Comparison of ENCODE assay signal across 10 cellular contexts in the genomic region with DNA sequence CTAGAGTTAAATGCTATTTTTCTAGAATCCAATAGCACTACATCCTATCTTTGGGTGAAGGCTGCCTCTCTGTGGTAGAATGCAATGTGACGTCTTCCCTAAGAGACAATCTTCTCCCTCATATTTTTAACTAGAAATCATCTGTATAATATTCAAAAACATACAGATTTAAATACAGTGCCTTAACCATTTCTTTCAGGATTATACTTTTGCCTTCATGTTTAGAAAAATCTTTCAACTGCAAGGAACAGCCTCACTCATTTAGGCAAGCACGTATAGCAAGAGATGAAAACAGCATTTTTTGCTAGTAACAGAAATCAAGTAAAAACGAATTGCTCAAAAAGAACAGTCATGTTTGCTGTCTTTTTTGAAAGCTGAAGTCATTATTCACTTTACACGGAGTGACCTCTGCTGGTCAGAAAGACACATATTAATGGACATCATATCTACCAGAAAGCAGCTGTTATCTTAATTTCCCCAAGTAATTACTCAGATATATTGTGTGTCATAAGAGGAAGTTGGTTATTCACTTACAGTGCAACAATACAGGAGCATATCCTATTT.
DNase-seq lines count a peak whose midpoint lies in the region; ATAC-seq, FAIRE-seq and TF ChIP-seq lines count a peak whose summit lies in the region.
"Had no signal": no experiment of that assay in that cellular context is flagged by ENCODE, and none has a peak within 500 bp of the region (broad histone marks: within the 10 kb centered on the region; RNA-seq: fewer than 3 reads in every experiment).

No MANE protein-coding gene starts in this region.

- ATAC-seq in GM21576 (IDR thresholded peaks at IDR 0.05; ENCODE audit: unreplicated experiment) = no peak

- H3K27me3 ChIP-seq in H1 (replicated peaks in 1 of 4; ENCODE audit: control insufficient read depth in 3 of 4, extremely low read depth in 1 of 4, insufficient read depth in 3 of 4, low read length in 3 of 4) = no peaks in the 10 kb centered on the region
- no peaks in the 10 kb centered on the region for H3K27me3 ChIP-seq in prostate gland (replicated peaks; ENCODE audit: insufficient read depth)
- no peaks in the 10 kb centered on the region for H3K27me3 ChIP-seq in suprapubic skin
- H3K27me3 ChIP-seq in Karpas-422 (ENCODE audit: low read length) = no peaks in the 10 kb centered on the region
- H3K27me3 ChIP-seq: sigmoid colon had no signal

- TF ChIP-seq EP300 in H1 (IDR thresholded peaks at IDR 0.05; ENCODE audit: borderline replicate concordance in 1 of 2, low read depth in 2 of 2, low read length in 2 of 2) = no peak
- no peak for TF ChIP-seq EP300 in suprapubic skin (IDR thresholded peaks at IDR 0.05)

- H2BK15ac ChIP-seq in H1 (ENCODE audit: low read length) = no peak overlapping the region

- no peaks in the 10 kb centered on the region for H3K9me2 ChIP-seq in Karpas-422 (replicated peaks; ENCODE audit: insufficient read depth, low read length)

- DNase-seq in H4 (ENCODE audit: low spot score) (peak; percentile 58), NCI-H446 (lab: John Stamatoyannopoulos, UW) (peak; percentile 59 to 67), H1 (ENCODE audit: low read depth in 1 of 2, low spot score in 2 of 2) (no peak), prostate gland (ENCODE audit: low spot score) (no peak), suprapubic skin (ENCODE audit: low spot score in 2 of 2) (no peak), Karpas-422 (no peak), T-helper 2 cell (no peak)
- DNase-seq: central memory CD4-positive, alpha-beta T cell; sigmoid colon had no signal

- no peak overlapping the region for H2BK20ac ChIP-seq in H1 (ENCODE audit: low read length)

- peak; percentile 39 for FAIRE-seq in H1 (lab: Jason Lieb, UNC)

- H4K5ac ChIP-seq in H1 (ENCODE audit: insufficient read length, low read depth, low read length) = no peak overlapping the region

- TF ChIP-seq RAD21 in H1 (IDR thresholded peaks at IDR 0.05 in 1 of 2, conservative IDR thresholded peaks at IDR 0.05 in 1 of 2; ENCODE audit: low read depth in 2 of 2, low read length in 2 of 2) = peak; percentile 81 to 86

- POLR2A ChIA-PET in H1 (lab: Charles Lee; ENCODE audit: partially characterized antibody) = no interaction called here

- no peak overlapping the region for H3K18ac ChIP-seq in H1 (ENCODE audit: extremely low read depth, low read length)

- no peak overlapping the region for H2BK12ac ChIP-seq in H1 (ENCODE audit: low read depth, low read length)

- no peak overlapping the region for H3K4me3 ChIP-seq in H1 (ENCODE audit: extremely low read depth in 1 of 4, insufficient read depth in 2 of 4, low read depth in 3 of 4, low read length in 4 of 4)
- H3K4me3 ChIP-seq in prostate gland = no peak overlapping the region
- no peak overlapping the region for H3K4me3 ChIP-seq in suprapubic skin
- no peak overlapping the region for H3K4me3 ChIP-seq in Karpas-422 (ENCODE audit: low read length)
- H3K4me3 ChIP-seq: sigmoid colon had no signal

- no peak overlapping the region for H3K56ac ChIP-seq in H1 (replicated peaks; ENCODE audit: insufficient read length, low read depth, low read length)

- no peak overlapping the region for H3K4ac ChIP-seq in H1 (replicated peaks; ENCODE audit: insufficient read length, low read depth, low read length)

- H3K79me2 ChIP-seq in H1 (ENCODE audit: control insufficient read depth in 1 of 2, insufficient read depth in 2 of 2, low read length in 2 of 2) = no peaks in the 10 kb centered on the region
- no peaks in the 10 kb centered on the region for H3K79me2 ChIP-seq in Karpas-422 (ENCODE audit: low read length)

- no peaks in the 10 kb centered on the region for H3K23me2 ChIP-seq in H1 (ENCODE audit: low read depth, low read length)

- H3K4me1 ChIP-seq in H1 (replicated peaks in 1 of 4; ENCODE audit: control insufficient read depth in 3 of 4, insufficient read depth in 4 of 4, low read length in 3 of 4) = 0 out of 7 replicates have a peak, but pooled peaks cover 0 to 2% (median 0%) of the 10 kb centered on the region in 4 experiments
- no peaks in the 10 kb centered on the region for H3K4me1 ChIP-seq in prostate gland (replicated peaks)
- H3K4me1 ChIP-seq in suprapubic skin = no peaks in the 10 kb centered on the region
- H3K4me1 ChIP-seq in Karpas-422 (ENCODE audit: low read length) = no peaks in the 10 kb centered on the region
- H3K4me1 ChIP-seq: sigmoid colon had no signal

- H4K91ac ChIP-seq in H1 (replicated peaks; ENCODE audit: insufficient read length, low read length) = no peak overlapping the region

- H4K20me1 ChIP-seq in H1 (replicated peaks in 1 of 2; ENCODE audit: control insufficient read depth in 1 of 2, insufficient read depth in 2 of 2, low read length in 2 of 2) (no peaks in the 10 kb centered on the region), Karpas-422 (ENCODE audit: insufficient read depth, low read depth, low read length) (no peaks in the 10 kb centered on the region)

- H3K14ac ChIP-seq in H1 (ENCODE audit: insufficient read length) = no peak overlapping the region

- 38% methylated on average over 4 of the region's 4 CpGs; no CpG with 5 or more reads in 1 of the 2 experiments for WGBS in H1 (ENCODE audit: extremely low coverage in 1 of 2, insufficient coverage in 1 of 2, insufficient read length in 1 of 2, insufficient replicate concordance in 2 of 2, low coverage in 1 of 2, low lambda C conversion rate in 2 of 2, missing lambda C conversion rate in 1 of 2), 2 experiments
- 8% methylated on average over 4 of the region's 4 CpGs for WGBS in prostate gland
- 26% methylated on average over 4 of the region's 4 CpGs for WGBS in suprapubic skin

- intact Hi-C loops in prostate gland (cut with DNase I) = no loop called here

- H3K9me3 ChIP-seq in H1 (ENCODE audit: insufficient read depth in 2 of 2, low read depth in 1 of 2, low read length in 1 of 2) (no peaks in the 10 kb centered on the region), prostate gland (no peaks in the 10 kb centered on the region), suprapubic skin (no peaks in the 10 kb centered on the region), Karpas-422 (ENCODE audit: low read length) (peaks cover 31% of the 10 kb centered on the region; the same call in 1 of the 2 replicates)
- H3K9me3 ChIP-seq: sigmoid colon had no signal

- CTCF ChIA-PET in H1 (lab: Charles Lee; ENCODE audit: partially characterized antibody) = interaction anchor here (0.5 to 1.2 kb wide), 7 partner anchors 11 to 641 kb away, joined by 3 to 4 read pairs (median 3); no protein-coding TSS in a partner anchor

- TF ChIP-seq POLR2A in H1 (IDR thresholded peaks at IDR 0.05; ENCODE audit: control extremely low read depth in 1 of 2, low read depth in 2 of 2, low read length in 2 of 2) = no peak
- no peak for TF ChIP-seq POLR2A in prostate gland (IDR thresholded peaks at IDR 0.05)
- no peak for TF ChIP-seq POLR2A in suprapubic skin (IDR thresholded peaks at IDR 0.05)

- H4K8ac ChIP-seq in H1 (ENCODE audit: extremely low read depth, insufficient read depth, low read length) = no peak overlapping the region

- no peak overlapping the region for H3K4me2 ChIP-seq in H1 (ENCODE audit: insufficient read depth in 1 of 2, low read depth in 2 of 2, low read length in 2 of 2)
- no peak overlapping the region for H3K4me2 ChIP-seq in Karpas-422 (ENCODE audit: low read depth, low read length, poor library complexity, severe bottlenecking)

- no peak overlapping the region for H2BK120ac ChIP-seq in H1 (replicated peaks; ENCODE audit: low read depth, low read length)

- H3K9ac ChIP-seq in H1 (replicated peaks in 1 of 4; ENCODE audit: extremely low read depth in 1 of 4, low read depth in 3 of 4, low read length in 3 of 4) (no peak overlapping the region), Karpas-422 (ENCODE audit: low read length) (no peak overlapping the region)

- H2BK5ac ChIP-seq in H1 (ENCODE audit: low read depth, low read length) = no peak overlapping the region

- no peak overlapping the region for H2AK5ac ChIP-seq in H1 (ENCODE audit: low read depth, low read length)

- no peak overlapping the region for H3K23ac ChIP-seq in H1 (ENCODE audit: insufficient read length)

- no peaks in the 10 kb centered on the region for H3K36me3 ChIP-seq in H1 (ENCODE audit: control insufficient read depth in 2 of 4, insufficient read depth in 4 of 4, low read length in 3 of 4)
- no peaks in the 10 kb centered on the region for H3K36me3 ChIP-seq in prostate gland
- no peaks in the 10 kb centered on the region for H3K36me3 ChIP-seq in suprapubic skin
- H3K36me3 ChIP-seq in Karpas-422 (ENCODE audit: insufficient read depth, low read length) = no peaks in the 10 kb centered on the region
- H3K36me3 ChIP-seq: sigmoid colon had no signal

- H3K79me1 ChIP-seq in H1 (ENCODE audit: low read depth, low read length) = no peaks in the 10 kb centered on the region

- H2AFZ ChIP-seq in H1 (ENCODE audit: low read length) (no peak overlapping the region), Karpas-422 (ENCODE audit: low read length) (no peak overlapping the region)

- TF ChIP-seq CTCF in H1 (IDR thresholded peaks at IDR 0.05; ENCODE audit: control extremely low read depth in 1 of 3, insufficient read depth in 1 of 3, low read depth in 1 of 3, low read length in 3 of 3) = peak in 2 of 3 experiments; percentile 18 to 38; a peak in 2 of 4 replicates
- peak in 3 of 4 experiments; percentile 23 to 46 (median 41) for TF ChIP-seq CTCF in prostate gland (IDR thresholded peaks at IDR 0.05)
- TF ChIP-seq CTCF in suprapubic skin (IDR thresholded peaks at IDR 0.05) = no peak

- H3K27ac ChIP-seq in H1 (ENCODE audit: low read depth, low read length) (no peak overlapping the region), prostate gland (no peak overlapping the region), suprapubic skin (no peak overlapping the region), Karpas-422 (ENCODE audit: low read length) (no peak overlapping the region)
- H3K27ac ChIP-seq: sigmoid colon had no signal

TF ChIP-seq in H1, 55 proteins besides CTCF, POLR2A, EP300 and RAD21 (continues in another document):
- TF ChIP-seq KDM1A (IDR thresholded peaks at IDR 0.05; ENCODE audit: borderline replicate concordance, low read length) = no peak
- TF ChIP-seq POU5F1 (IDR thresholded peaks at IDR 0.05; ENCODE audit: low read depth, low read length) = no peak
- TF ChIP-seq TAF1 (IDR thresholded peaks at IDR 0.05; ENCODE audit: low read depth, low read length) = no peak
- TF ChIP-seq SRF (IDR thresholded peaks at IDR 0.05; ENCODE audit: low read depth, low read length) = no peak
- TF ChIP-seq KDM5A (IDR thresholded peaks at IDR 0.05; ENCODE audit: low read length) = no peak
- no peak for TF ChIP-seq RBBP5 (IDR thresholded peaks at IDR 0.05; ENCODE audit: borderline replicate concordance, low read depth, low read length)
- no peak for TF ChIP-seq MAFK (IDR thresholded peaks at IDR 0.05; ENCODE audit: low read depth, low read length)
- no peak for TF ChIP-seq JUN (IDR thresholded peaks at IDR 0.05; ENCODE audit: low read depth, low read length)
- TF ChIP-seq, protein P1, sequence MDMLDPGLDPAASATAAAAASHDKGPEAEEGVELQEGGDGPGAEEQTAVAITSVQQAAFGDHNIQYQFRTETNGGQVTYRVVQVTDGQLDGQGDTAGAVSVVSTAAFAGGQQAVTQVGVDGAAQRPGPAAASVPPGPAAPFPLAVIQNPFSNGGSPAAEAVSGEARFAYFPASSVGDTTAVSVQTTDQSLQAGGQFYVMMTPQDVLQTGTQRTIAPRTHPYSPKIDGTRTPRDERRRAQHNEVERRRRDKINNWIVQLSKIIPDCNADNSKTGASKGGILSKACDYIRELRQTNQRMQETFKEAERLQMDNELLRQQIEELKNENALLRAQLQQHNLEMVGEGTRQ (IDR thresholded peaks at IDR 0.05; ENCODE audit: low read length) = no peak

Comparison
In these comparisons a context has a peak if more than half of its experiments do, and no peak if none do; other contexts are left out.
1. DNase-seq: peak in H4 (single experiment) and NCI-H446 (2 of 2); none in H1 (0 of 2), prostate gland (single experiment), suprapubic skin (0 of 2), Karpas-422 (single experiment) and T-helper 2 cell (0 of 5).
2. CTCF ChIP-seq: peak in H1 (2 of 3) and prostate gland (3 of 4); none in suprapubic skin (0 of 2).